19 cellular contexts compared by ENCODE assay signal in genomic region chr2:219099319-219099718, GRCh38. TPM values are rescaled to one million over a fixed set of nuclear protein-coding genes. Genes with fewer than 3 reads are reported as not detected.
DNase-seq lines count a peak whose midpoint lies in the region; ATAC-seq and TF ChIP-seq lines count a peak whose summit lies in the region.
"Had no signal": no experiment of that assay in that cellular context is flagged by ENCODE, and none has a peak within 500 bp of the region (broad histone marks: within the 10 kb centered on the region; RNA-seq: fewer than 3 reads in every experiment).

No MANE protein-coding gene starts in this region.

- H3K9me3 Mint-ChIP-seq in activated naive CD8-positive, alpha-beta T cell treated with anti-CD3 and anti-CD28 coated beads, Interleukin-2, amount 50 U/mL, for 24 hours: no peaks in the 10 kb centered on the region
- no peaks in the 10 kb centered on the region for H3K9me3 Mint-ChIP-seq in activated naive CD8-positive, alpha-beta T cell treated with anti-CD3 and anti-CD28 coated beads for 36 hours
- H3K9me3 Mint-ChIP-seq: central memory CD8-positive, alpha-beta T cell; stimulated activated memory B cell treated with anti-CD40 and anti-IgM and Interleukin-4, amounts not matched to agents 10 μg/mL and 1 μg/mL and 100 μg/mL, for 72 hours had no signal

- H3K27me3 Mint-ChIP-seq in activated naive CD8-positive, alpha-beta T cell treated with anti-CD3 and anti-CD28 coated beads, Interleukin-2, amount 50 U/mL, for 24 hours: no peaks in the 10 kb centered on the region
- H3K27me3 Mint-ChIP-seq in activated naive CD8-positive, alpha-beta T cell treated with anti-CD3 and anti-CD28 coated beads for 36 hours: no peaks in the 10 kb centered on the region
- H3K27me3 Mint-ChIP-seq: activated naive CD8-positive, alpha-beta T cell; central memory CD8-positive, alpha-beta T cell; stimulated activated memory B cell treated with anti-CD40 and anti-IgM and Interleukin-4, amounts not matched to agents 10 μg/mL and 1 μg/mL and 100 μg/mL, for 72 hours had no signal

- H3K4me3 Mint-ChIP-seq in activated naive CD8-positive, alpha-beta T cell treated with anti-CD3 and anti-CD28 coated beads, Interleukin-2, amount 50 U/mL, for 24 hours: no peak overlapping the region
- H3K4me3 Mint-ChIP-seq in activated naive CD8-positive, alpha-beta T cell treated with anti-CD3 and anti-CD28 coated beads for 36 hours: no peak overlapping the region
- H3K4me3 Mint-ChIP-seq: activated naive CD8-positive, alpha-beta T cell; central memory CD8-positive, alpha-beta T cell; stimulated activated memory B cell treated with anti-CD40 and anti-IgM and Interleukin-4, amounts not matched to agents 10 μg/mL and 1 μg/mL and 100 μg/mL, for 72 hours had no signal

- H3K36me3 Mint-ChIP-seq in activated naive CD8-positive, alpha-beta T cell treated with anti-CD3 and anti-CD28 coated beads, Interleukin-2, amount 50 U/mL, for 24 hours (ENCODE audit: low read depth): peaks cover 2% of the 10 kb centered on the region
- H3K36me3 Mint-ChIP-seq in activated naive CD8-positive, alpha-beta T cell treated with anti-CD3 and anti-CD28 coated beads for 36 hours: peaks cover 7% of the 10 kb centered on the region

- peaks cover 8% of the 10 kb centered on the region for H3K4me1 Mint-ChIP-seq in activated naive CD8-positive, alpha-beta T cell treated with anti-CD3 and anti-CD28 coated beads, Interleukin-2, amount 50 U/mL, for 24 hours
- peaks cover 9% of the 10 kb centered on the region for H3K4me1 Mint-ChIP-seq in activated naive CD8-positive, alpha-beta T cell treated with anti-CD3 and anti-CD28 coated beads for 36 hours

- no peak for TF ChIP-seq CTCF in fibroblast of mammary gland (conservative IDR thresholded peaks at IDR 0.05; ENCODE audit: control insufficient read depth, insufficient read depth, low read depth, low read length)

- no peak overlapping the region for H3K27ac Mint-ChIP-seq in activated naive CD8-positive, alpha-beta T cell treated with anti-CD3 and anti-CD28 coated beads, Interleukin-2, amount 50 U/mL, for 24 hours
- H3K27ac Mint-ChIP-seq in activated naive CD8-positive, alpha-beta T cell treated with anti-CD3 and anti-CD28 coated beads for 36 hours: no peak overlapping the region
- H3K27ac Mint-ChIP-seq: activated naive CD8-positive, alpha-beta T cell; stimulated activated memory B cell treated with anti-CD40 and anti-IgM and Interleukin-4, amounts not matched to agents 10 μg/mL and 1 μg/mL and 100 μg/mL, for 72 hours had no signal

- H3K4me3 ChIP-seq in fibroblast of mammary gland (ENCODE audit: control insufficient read depth, low read depth, low read length): no peak overlapping the region
- H3K4me3 ChIP-seq: mucosa of descending colon, smooth muscle cell had no signal

- peak; percentile 49 for ATAC-seq in activated naive CD8-positive, alpha-beta T cell treated with anti-CD3 and anti-CD28 coated beads, Interleukin-2, amount 50 U/mL, for 24 hours
- no peak for ATAC-seq in GM19035 (IDR thresholded peaks at IDR 0.05; ENCODE audit: unreplicated experiment)
- no peak for ATAC-seq in GM18868 (IDR thresholded peaks at IDR 0.05; ENCODE audit: unreplicated experiment)
- ATAC-seq: mucosa of descending colon; stimulated activated memory B cell treated with anti-CD40 and anti-IgM and Interleukin-4, amounts not matched to agents 10 μg/mL and 1 μg/mL and 100 μg/mL, for 72 hours had no signal

- DNase-seq in activated naive CD8-positive, alpha-beta T cell treated with anti-CD3 and anti-CD28 coated beads, Interleukin-2, amount 50 U/mL, for 24 hours: no peak
- no peak for DNase-seq in activated naive CD8-positive, alpha-beta T cell treated with anti-CD3 and anti-CD28 coated beads for 36 hours
- DNase-seq in MV-4-11 (lab: John Stamatoyannopoulos, UW) (peak; percentile 81), fibroblast of mammary gland (ENCODE audit: low read depth) (peak; percentile 84), stromal cell of bone marrow (ENCODE audit: low read depth) (peak; percentile 71), nucleus accumbens (lab: John Stamatoyannopoulos, UW) (no peak)
- DNase-seq: activated CD4-positive, alpha-beta T cell treated with anti-CD3 and anti-CD28 coated beads for 48 hours; activated T-cell treated with anti-CD3 and anti-CD28 coated beads for 4 hours; islet precursor cell; mucosa of descending colon; NCI-H1436; NCI-H345 had no signal

RNA-seq across cellular contexts. Expression of gene IHH, which starts 38.6 kb away (rescaled TPM):
- not detected for total RNA-seq in activated naive CD8-positive, alpha-beta T cell treated with anti-CD3 and anti-CD28 coated beads for 36 hours
- total RNA-seq: ureter had no signal

RNA-seq across cellular contexts. Expression of gene CFAP65, which starts 58.0 kb away (rescaled TPM):
- total RNA-seq in activated naive CD8-positive, alpha-beta T cell treated with anti-CD3 and anti-CD28 coated beads for 36 hours: not detected
- total RNA-seq: smooth muscle cell, ureter had no signal

Comparison
In these comparisons a context has a peak if more than half of its experiments do, and no peak if none do; other contexts are left out.
1. DNase-seq: peak in MV-4-11 (single experiment), fibroblast of mammary gland (single experiment) and stromal cell of bone marrow (single experiment); none in activated naive CD8-positive, alpha-beta T cell treated with anti-CD3 and anti-CD28 coated beads, Interleukin-2, amount 50 U/mL, for 24 hours (single experiment), activated naive CD8-positive, alpha-beta T cell treated with anti-CD3 and anti-CD28 coated beads for 36 hours (single experiment) and nucleus accumbens (0 of 56).